ENCODE assay signal across 13 cellular contexts in genomic region chr5:124658867-124659557, GRCh38.
A peak's percentile ranks its signal among the peaks of the same experiment; 100 is the strongest.
DNase-seq lines count a peak whose midpoint lies in the region; ATAC-seq and TF ChIP-seq lines count a peak whose summit lies in the region.
"Had no signal": no experiment of that assay in that cellular context is flagged by ENCODE, and none has a peak within 500 bp of the region (broad histone marks: within the 10 kb centered on the region; RNA-seq: fewer than 3 reads in every experiment).

No MANE protein-coding gene starts in this region.

- no peaks in the 10 kb centered on the region for H3K27me3 ChIP-seq in SJSA1 (replicated peaks)
- no peaks in the 10 kb centered on the region for H3K27me3 ChIP-seq in iPS-20b (ENCODE audit: insufficient read depth, low read length)
- no peaks in the 10 kb centered on the region for H3K27me3 ChIP-seq in smooth muscle cell (ENCODE audit: low read depth)
- no peaks in the 10 kb centered on the region for H3K27me3 ChIP-seq in PC-3 (ENCODE audit: low read length)

- WGBS in smooth muscle cell (ENCODE audit: low lambda C conversion rate): 49% methylated on average over 6 of the region's 6 CpGs

- ATAC-seq in PC-3: no peak
- ATAC-seq: activated CD4-positive, CD25-positive, alpha-beta regulatory T cell treated with anti-CD3 and anti-CD28 coated beads, Interleukin-2, amount 50 U/mL, for 24 hours; stimulated activated naive CD8-positive, alpha-beta T cell treated with anti-CD3 and anti-CD28 coated beads, Interleukin-15, amount 100 ng/mL, for 72 hours had no signal

- no TSS peak for BruUV-seq in PC-3 (replicated peaks; lab: Mats Ljungman, UMichigan)

- no peak for TF ChIP-seq CTCF in smooth muscle cell (IDR thresholded peaks at IDR 0.05; ENCODE audit: borderline replicate concordance, insufficient read depth, poor library complexity, severe bottlenecking)
- no peak for TF ChIP-seq CTCF in GM13977 (IDR thresholded peaks at IDR 0.05; ENCODE audit: extremely low read depth, insufficient read depth, missing control alignments)
- TF ChIP-seq CTCF in PC-3 (conservative IDR thresholded peaks at IDR 0.05; ENCODE audit: low read depth, low read length): no peak

- peaks cover 32% of the 10 kb centered on the region for H3F3A ChIP-seq in smooth muscle cell (ENCODE audit: low read depth)
- no peaks in the 10 kb centered on the region for H3F3A ChIP-seq in PC-3 (ENCODE audit: low read length, unreplicated experiment)

- H3K9ac ChIP-seq in iPS-20b (ENCODE audit: low read depth, low read length): 0 out of 2 replicates have a peak overlapping the region, but pooled peaks have one; percentile 10
- no peak overlapping the region for H3K9ac ChIP-seq in smooth muscle cell (ENCODE audit: low read depth)
- H3K9ac ChIP-seq in PC-3 (ENCODE audit: low read length): no peak overlapping the region

- in situ Hi-C loops in GM13977 (cut with MboI; ENCODE audit: low pct_unique_long_range_greater_than_20kb, low sequenced_read_pairs, unreplicated experiment): loop anchor here (10.0 kb wide), 1 partner anchor 46 kb away; no protein-coding TSS in a partner anchor

- no peaks in the 10 kb centered on the region for H3K9me2 ChIP-seq in PC-3 (replicated peaks; ENCODE audit: low read length)

- H3K27ac ChIP-seq in SJSA1 (peak overlapping the region; percentile 92), iPS-20b (ENCODE audit: low read length) (no peak overlapping the region), smooth muscle cell (ENCODE audit: low read depth) (peak overlapping the region; percentile 92), PC-3 (ENCODE audit: low read length) (no peak overlapping the region)

- H3K4me1 ChIP-seq in SJSA1 (replicated peaks) (peaks cover 85% of the 10 kb centered on the region), iPS-20b (ENCODE audit: insufficient read depth, low read length) (peaks cover 74% of the 10 kb centered on the region), smooth muscle cell (ENCODE audit: low read depth) (peaks cover 87% of the 10 kb centered on the region), PC-3 (ENCODE audit: insufficient read depth, low read length) (peaks cover 45% of the 10 kb centered on the region)

- no peaks in the 10 kb centered on the region for H3K9me3 ChIP-seq in SJSA1 (replicated peaks)
- no peaks in the 10 kb centered on the region for H3K9me3 ChIP-seq in iPS-20b (ENCODE audit: insufficient read depth, low read depth, low read length)
- H3K9me3 ChIP-seq in smooth muscle cell (replicated peaks; ENCODE audit: low read depth): no peaks in the 10 kb centered on the region
- no peaks in the 10 kb centered on the region for H3K9me3 ChIP-seq in PC-3 (ENCODE audit: low read length)

- H3K36me3 ChIP-seq in SJSA1: no peaks in the 10 kb centered on the region
- H3K36me3 ChIP-seq in iPS-20b (ENCODE audit: insufficient read depth, low read depth, low read length): no peaks in the 10 kb centered on the region
- H3K36me3 ChIP-seq in smooth muscle cell (ENCODE audit: low read depth): no peaks in the 10 kb centered on the region
- no peaks in the 10 kb centered on the region for H3K36me3 ChIP-seq in PC-3 (ENCODE audit: low read depth, low read length)

- H3K79me2 ChIP-seq in smooth muscle cell (ENCODE audit: low read depth): peaks cover 25% of the 10 kb centered on the region
- no peaks in the 10 kb centered on the region for H3K79me2 ChIP-seq in PC-3 (ENCODE audit: low read length)

- DNase-seq in Kasumi-1 (lab: John Stamatoyannopoulos, UW) (peak; percentile 90 to 91), SJSA1 (ENCODE audit: low read depth in 1 of 2, low spot score in 2 of 2) (no peak), smooth muscle cell (lab: John Stamatoyannopoulos, UW; ENCODE audit: unreplicated experiment) (no peak), GM13977 (ENCODE audit: low spot score) (no peak), PC-3 (no peak), HuH-7.5 (ENCODE audit: low spot score) (no peak), NCI-H2107 (lab: John Stamatoyannopoulos, UW) (no peak)
- DNase-seq: EL; HCEC 1CT; NCI-H1092; stimulated activated naive CD8-positive, alpha-beta T cell treated with anti-CD3 and anti-CD28 coated beads, Interleukin-15, amount 100 ng/mL, for 72 hours had no signal

- CTCF ChIA-PET in PC-3 (lab: Charles Lee): interaction anchor here (0.6 kb wide), 1 partner anchor 90 kb away, joined by 3 read pairs; no protein-coding TSS in a partner anchor

- H3K4me2 ChIP-seq in smooth muscle cell: peak overlapping the region; percentile 75
- no peak overlapping the region for H3K4me2 ChIP-seq in PC-3 (ENCODE audit: low read length)

- H3K4me3 ChIP-seq in SJSA1: no peak overlapping the region
- H3K4me3 ChIP-seq in iPS-20b (ENCODE audit: low read length): no peak overlapping the region
- H3K4me3 ChIP-seq in smooth muscle cell: no peak overlapping the region
- H3K4me3 ChIP-seq in PC-3 (ENCODE audit: low read length): no peak overlapping the region

- intact Hi-C loops in PC-3 (cut with micrococcal nuclease): loop anchor here (10.0 kb wide), 5 partner anchors 244 to 826 kb away; no protein-coding TSS in a partner anchor

- no peak overlapping the region for H2AFZ ChIP-seq in smooth muscle cell (ENCODE audit: low read depth)
- no peak overlapping the region for H2AFZ ChIP-seq in PC-3 (ENCODE audit: low read length)

- POLR2A ChIA-PET in PC-3 (lab: Charles Lee; ENCODE audit: unreplicated experiment): no interaction called here

- H4K20me1 ChIP-seq in smooth muscle cell (ENCODE audit: low read depth): peaks cover 16% of the 10 kb centered on the region
- no peaks in the 10 kb centered on the region for H4K20me1 ChIP-seq in PC-3 (ENCODE audit: low read length)

Comparison
In these comparisons a context has a peak if more than half of its experiments do, and no peak if none do; other contexts are left out.
1. DNase-seq: peak in Kasumi-1 (2 of 2); none in SJSA1 (0 of 2), smooth muscle cell (single experiment), GM13977 (single experiment), PC-3 (single experiment), HuH-7.5 (single experiment) and NCI-H2107 (single experiment).
2. H3K27ac ChIP-seq: peak in SJSA1 (single experiment) and smooth muscle cell (single experiment); none in iPS-20b (single experiment) and PC-3 (single experiment).